In the genomic region with DNA sequence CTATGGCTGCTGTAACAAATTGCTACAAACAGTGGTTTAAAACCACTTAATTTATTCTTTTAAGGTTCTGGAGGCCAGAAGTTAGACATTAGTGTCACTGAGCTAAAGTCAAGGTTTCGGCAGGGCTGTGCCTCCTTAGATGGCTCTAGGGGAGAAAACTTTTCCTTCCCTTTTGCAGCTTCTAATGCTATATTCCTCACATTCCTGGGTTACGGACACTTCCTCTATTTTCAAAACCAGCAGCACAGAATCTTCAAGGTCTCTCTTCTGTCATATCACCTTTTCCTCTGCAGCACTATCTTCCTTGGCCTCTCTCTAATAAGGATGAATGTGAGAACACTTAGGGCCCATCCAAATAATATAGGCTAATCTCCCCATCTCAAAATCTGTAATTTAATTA, we compare ENCODE assay signal across 7 cellular contexts.
"Had no signal": no experiment of that assay in that cellular context is flagged by ENCODE, and none has a peak within 500 bp of the region (broad histone marks: within the 10 kb centered on the region; RNA-seq: fewer than 3 reads in every experiment).

No MANE protein-coding gene starts in this region.

- H3K27ac Mint-ChIP-seq: GM23338, H9, IgD-negative memory B cell had no signal

- H3K4me3 ChIP-seq: GM23338 had no signal

- H3K4me1 Mint-ChIP-seq: GM23338, H9, IgD-negative memory B cell had no signal

- H3K4me2 ChIP-seq: GM23338 had no signal

- H2AFZ ChIP-seq: GM23338 had no signal

- H3K4me3 Mint-ChIP-seq: GM23338, H9, IgD-negative memory B cell had no signal

- FAIRE-seq: H1, H54, HepG2 had no signal

- H3K36me3 Mint-ChIP-seq: IgD-negative memory B cell had no signal

- H3K27me3 Mint-ChIP-seq: IgD-negative memory B cell had no signal

- H3K9me3 Mint-ChIP-seq: GM23338, H9 had no signal

- DNase-seq: H9, HCEC 1CT had no signal
